In genomic region chr22:19492504-19493174, GRCh38 we compare ENCODE assay signal across 22 cellular contexts. TPM values are rescaled to one million over a fixed set of nuclear protein-coding genes. Genes with fewer than 3 reads are reported as not detected.
"Had no signal": no experiment of that assay in that cellular context is flagged by ENCODE, and none has a peak within 500 bp of the region (broad histone marks: within the 10 kb centered on the region; RNA-seq: fewer than 3 reads in every experiment).

No MANE protein-coding gene starts in this region.

- H3K27ac Mint-ChIP-seq: natural killer cell; stimulated activated naive B cell treated with anti-CD40 and anti-IgM and Interleukin-4, amounts not matched to agents 10 μg/mL and 1 μg/mL and 100 μg/mL, for 72 hours; T-cell; WTC11 had no signal

- H3K36me3 ChIP-seq: transverse colon had no signal

- ATAC-seq: left lung; natural killer cell; stimulated activated naive B cell treated with anti-CD40 and anti-IgM and Interleukin-4, amounts not matched to agents 10 μg/mL and 1 μg/mL and 100 μg/mL, for 72 hours; T-cell; WTC11 had no signal

- H3K9me3 ChIP-seq: esophagus squamous epithelium, left lung, neutrophil, SK-N-SH, transverse colon had no signal

- DNase-seq: activated CD4-positive, alpha-beta T cell treated with anti-CD3 and anti-CD28 coated beads, Interleukin-2, amount 50 U/mL, for 4 hours; activated CD8-positive, alpha-beta memory T cell treated with anti-CD3 and anti-CD28 coated beads, Interleukin-2, amount 50 U/mL, for 48 hours; activated gamma-delta T cell; aorta; cerebellar nuclear complex; effector CD8-positive, alpha-beta T cell; esophagus squamous epithelium; hypothalamus; kidney; left lung; natural killer cell; retina; SHP77; SK-N-SH; stimulated activated CD4-positive, alpha-beta T cell treated with anti-CD3 and anti-CD28 coated beads, Interleukin-12 subunit alpha, Interleukin-12 subunit beta, amount 100 ng/mL, for 4 hours; stimulated activated CD4-positive, alpha-beta T cell treated with anti-CD3 and anti-CD28 coated beads, Interleukin-2, amount 100 ng/mL, for 24 hours; stimulated activated naive B cell treated with anti-CD40 and anti-IgM and Interleukin-4, amounts not matched to agents 10 μg/mL and 1 μg/mL and 100 μg/mL, for 72 hours; T-cell; transverse colon had no signal

- H3K36me3 Mint-ChIP-seq: natural killer cell, T-cell had no signal

- H3K4me3 ChIP-seq: esophagus squamous epithelium, left lung, transverse colon had no signal

- H3K4me2 ChIP-seq: SK-N-SH had no signal

- H3K4me3 Mint-ChIP-seq: natural killer cell; stimulated activated naive B cell treated with anti-CD40 and anti-IgM and Interleukin-4, amounts not matched to agents 10 μg/mL and 1 μg/mL and 100 μg/mL, for 72 hours; T-cell; WTC11 had no signal

- H3K4me1 ChIP-seq: esophagus squamous epithelium, left lung, transverse colon had no signal

- H3K4me1 Mint-ChIP-seq: natural killer cell, WTC11 had no signal

- H3K27me3 ChIP-seq: esophagus squamous epithelium, left lung, neutrophil, transverse colon had no signal

- H3K9me3 Mint-ChIP-seq: natural killer cell; stimulated activated naive B cell treated with anti-CD40 and anti-IgM and Interleukin-4, amounts not matched to agents 10 μg/mL and 1 μg/mL and 100 μg/mL, for 72 hours; T-cell; WTC11 had no signal

- H3K27me3 Mint-ChIP-seq: stimulated activated naive B cell treated with anti-CD40 and anti-IgM and Interleukin-4, amounts not matched to agents 10 μg/mL and 1 μg/mL and 100 μg/mL, for 72 hours; T-cell had no signal

- H3K27ac ChIP-seq: esophagus squamous epithelium, left lung, neutrophil, transverse colon had no signal

- H3K9me2 ChIP-seq: SK-N-SH had no signal

RNA-seq across cellular contexts. Expression of gene CLDN5, which starts 31.6 kb away (rescaled TPM):
- total RNA-seq: fibroblast of villous mesenchyme had no signal
- polyA plus RNA-seq: SK-N-SH had no signal
